10 cellular contexts compared by ENCODE assay signal in the genomic region with DNA sequence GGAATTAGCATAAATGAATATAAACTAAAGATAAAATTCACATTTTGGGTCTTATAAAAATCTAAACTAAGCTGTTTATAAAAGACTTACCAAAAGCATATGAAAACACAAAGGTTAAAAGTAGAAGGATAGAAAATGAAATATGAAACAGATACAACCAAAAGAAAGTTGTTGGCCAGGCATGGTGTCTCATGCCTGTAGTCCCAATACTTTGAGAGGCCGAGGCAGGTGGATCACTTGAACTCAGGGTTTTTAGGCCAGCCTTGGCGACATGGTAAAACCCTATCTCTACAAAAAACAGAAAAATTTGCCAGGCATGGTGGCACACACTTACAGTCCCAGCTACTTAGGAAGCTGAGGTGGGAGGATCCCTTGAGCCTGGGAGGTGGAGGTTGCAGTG. TPM values are rescaled to one million over a fixed set of nuclear protein-coding genes. Genes with fewer than 3 reads are reported as not detected.
"Had no signal": no experiment of that assay in that cellular context is flagged by ENCODE, and none has a peak within 500 bp of the region (broad histone marks: within the 10 kb centered on the region; RNA-seq: fewer than 3 reads in every experiment).

No MANE protein-coding gene starts in this region.

- H3K4me2 ChIP-seq: GM23338 had no signal

- H3K27ac ChIP-seq: GM23248 had no signal

- H3K9me3 ChIP-seq: HAP-1 had no signal

- DNase-seq: GM23248, GOT3, H7, H9, HCEC 1CT, HFFc6 had no signal

- H3K4me3 ChIP-seq: GM23248, GM23338, HAP-1 had no signal

- H3K9ac ChIP-seq: GM23248 had no signal

- ATAC-seq: GM23338, HCT116 had no signal

- H3K4me1 ChIP-seq: HAP-1 had no signal

- H3K36me3 ChIP-seq: HAP-1 had no signal

- H2AFZ ChIP-seq: GM23248, GM23338 had no signal

RNA-seq across cellular contexts. Expression of a gene that starts 51.0 kb away (rescaled TPM):
- polyA plus RNA-seq: GM23248, GM23338, H1 had no signal
